In genomic region chr12:120841525-120841924, GRCh38 we compare ENCODE assay signal across 25 cellular contexts.
"Had no signal": no experiment of that assay in that cellular context is flagged by ENCODE, and none has a peak within 500 bp of the region (broad histone marks: within the 10 kb centered on the region; RNA-seq: fewer than 3 reads in every experiment).

No MANE protein-coding gene starts in this region.

- H3K36me3 ChIP-seq: adrenal gland, left lung, neural progenitor cell, prostate gland, tibial artery, uterus had no signal

- H3K4me3 ChIP-seq: adrenal gland, left lung, neural progenitor cell, prostate gland, skin epidermis, tibial artery, uterus had no signal

- H3K27ac ChIP-seq: adrenal gland, epithelial cell of prostate, left lung, neural progenitor cell, prostate gland, tibial artery, uterus had no signal

- ATAC-seq: activated CD4-positive, alpha-beta T cell treated with anti-CD3 and anti-CD28 coated beads for 36 hours; activated naive CD4-positive, alpha-beta T cell treated with anti-CD3 and anti-CD28 coated beads, Interleukin-2, amount 50 U/mL, for 72 hours; effector memory CD8-positive, alpha-beta T cell; left lung; naive thymus-derived CD4-positive, alpha-beta T cell; right cardiac atrium had no signal

- H3K9ac ChIP-seq: neural progenitor cell had no signal

- H3K9me3 ChIP-seq: adrenal gland, left lung, prostate gland, tibial artery, uterus had no signal

- DNase-seq: activated CD4-positive, alpha-beta memory T cell treated with anti-CD3 and anti-CD28 coated beads for 36 hours; activated CD4-positive, alpha-beta T cell treated with anti-CD3 and anti-CD28 coated beads for 36 hours; activated gamma-delta T cell treated with Interleukin-2 at 50 U/mL for 16 hours; activated T-cell treated with anti-CD3 and anti-CD28 coated beads for 4 hours; adrenal gland; dermis blood vessel endothelial cell; effector memory CD8-positive, alpha-beta T cell; foreskin fibroblast; glutamatergic neuron; islet precursor cell; left lung; mammary epithelial cell; naive thymus-derived CD4-positive, alpha-beta T cell; stimulated activated CD4-positive, alpha-beta T cell treated with anti-CD3 and anti-CD28 coated beads, Interleukin-15, amount 100 ng/mL, for 24 hours; stimulated activated CD4-positive, alpha-beta T cell treated with anti-CD3 and anti-CD28 coated beads, Interleukin-2, amount 100 ng/mL, for 48 hours; SW 1271; tibial artery; uterus had no signal

- FAIRE-seq: TTC549 had no signal

- H3K27me3 ChIP-seq: adrenal gland, left lung, neural progenitor cell, tibial artery, uterus had no signal
